ENCODE assay signal across 2 cellular contexts in the genomic region with DNA sequence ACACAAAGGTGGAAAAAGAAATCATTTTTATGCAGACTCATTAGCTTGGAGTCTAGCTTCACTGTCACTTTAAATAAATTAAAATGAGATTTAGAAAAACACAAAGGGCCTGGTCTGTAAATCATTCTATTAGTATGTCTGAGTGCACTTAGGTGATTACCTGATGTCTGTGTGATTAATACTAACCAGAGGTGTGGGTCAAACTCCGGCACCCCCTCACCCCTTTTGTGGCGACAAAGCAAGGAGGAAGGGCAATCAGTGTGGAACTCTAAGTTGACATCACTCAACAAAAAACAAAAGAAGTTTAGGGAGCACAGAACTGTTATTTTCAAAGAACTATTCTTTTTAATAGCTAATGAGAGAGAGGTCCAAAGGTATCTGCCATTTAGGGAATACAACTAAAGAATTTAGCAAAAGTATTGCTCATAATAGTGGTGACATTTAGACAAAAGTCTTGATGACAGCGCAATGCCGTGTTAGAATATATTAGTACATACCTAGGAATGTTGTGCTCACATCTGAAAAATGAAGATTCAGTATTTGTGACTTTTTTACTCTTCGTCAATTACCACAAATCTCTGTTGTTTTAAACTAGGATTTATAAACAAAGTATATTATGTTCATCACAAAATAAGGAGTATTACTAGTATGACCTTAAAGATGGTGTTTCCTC.
TF ChIP-seq lines count a peak whose summit lies in the region.

No MANE protein-coding gene starts in this region.

TF ChIP-seq in A549, 52 proteins besides CTCF, POLR2A, EP300 and RAD21 (continued from another document):
- TF ChIP-seq FOSB (CRISPR knock-in tag; IDR thresholded peaks at IDR 0.05): no peak
- no peak for TF ChIP-seq MYC (IDR thresholded peaks at IDR 0.05; ENCODE audit: borderline replicate concordance, low read length)

TF ChIP-seq in IMR-90, 13 proteins besides CTCF, POLR2A, EP300 and RAD21 (continued from another document):
- TF ChIP-seq, protein P1, sequence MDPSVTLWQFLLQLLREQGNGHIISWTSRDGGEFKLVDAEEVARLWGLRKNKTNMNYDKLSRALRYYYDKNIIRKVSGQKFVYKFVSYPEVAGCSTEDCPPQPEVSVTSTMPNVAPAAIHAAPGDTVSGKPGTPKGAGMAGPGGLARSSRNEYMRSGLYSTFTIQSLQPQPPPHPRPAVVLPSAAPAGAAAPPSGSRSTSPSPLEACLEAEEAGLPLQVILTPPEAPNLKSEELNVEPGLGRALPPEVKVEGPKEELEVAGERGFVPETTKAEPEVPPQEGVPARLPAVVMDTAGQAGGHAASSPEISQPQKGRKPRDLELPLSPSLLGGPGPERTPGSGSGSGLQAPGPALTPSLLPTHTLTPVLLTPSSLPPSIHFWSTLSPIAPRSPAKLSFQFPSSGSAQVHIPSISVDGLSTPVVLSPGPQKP (IDR thresholded peaks at IDR 0.05; ENCODE audit: borderline replicate concordance, low read depth, low read length): no peak
- no peak for TF ChIP-seq SMC3 (IDR thresholded peaks at IDR 0.05; ENCODE audit: low read depth, low read length)
- TF ChIP-seq RFX5 (IDR thresholded peaks at IDR 0.05; ENCODE audit: low read depth, low read length): no peak
- no peak for TF ChIP-seq MAFK (IDR thresholded peaks at IDR 0.05; ENCODE audit: low read depth, low read length)
- no peak for TF ChIP-seq RCOR1 (IDR thresholded peaks at IDR 0.05; ENCODE audit: insufficient replicate concordance, low read length)
- TF ChIP-seq, protein P2, sequence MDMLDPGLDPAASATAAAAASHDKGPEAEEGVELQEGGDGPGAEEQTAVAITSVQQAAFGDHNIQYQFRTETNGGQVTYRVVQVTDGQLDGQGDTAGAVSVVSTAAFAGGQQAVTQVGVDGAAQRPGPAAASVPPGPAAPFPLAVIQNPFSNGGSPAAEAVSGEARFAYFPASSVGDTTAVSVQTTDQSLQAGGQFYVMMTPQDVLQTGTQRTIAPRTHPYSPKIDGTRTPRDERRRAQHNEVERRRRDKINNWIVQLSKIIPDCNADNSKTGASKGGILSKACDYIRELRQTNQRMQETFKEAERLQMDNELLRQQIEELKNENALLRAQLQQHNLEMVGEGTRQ (IDR thresholded peaks at IDR 0.05; ENCODE audit: low read depth, low read length): no peak
- no peak for TF ChIP-seq CEBPB (IDR thresholded peaks at IDR 0.05; ENCODE audit: low read depth, low read length)
